In the genomic region with DNA sequence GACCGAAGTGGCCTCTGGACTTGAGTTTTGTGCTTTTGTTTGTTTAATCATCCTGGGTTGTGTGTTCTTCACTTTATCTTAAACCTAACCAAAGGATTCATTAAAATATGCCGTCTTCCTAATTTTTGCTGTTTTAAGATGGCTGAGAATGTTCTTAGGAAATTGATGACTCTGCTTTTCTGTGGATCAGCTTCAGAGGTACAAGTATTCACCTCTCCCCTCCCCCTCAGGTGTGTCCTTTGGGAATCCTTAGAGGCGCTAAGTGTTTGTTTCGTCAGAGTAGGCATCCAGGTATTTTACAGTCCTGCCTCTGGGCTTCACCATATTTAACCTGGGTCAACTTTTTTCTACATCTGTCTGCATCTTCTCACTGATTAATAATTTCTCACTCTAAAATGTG, we compare ENCODE assay signal across 8 cellular contexts. TPM values are rescaled to one million over a fixed set of nuclear protein-coding genes. Genes with fewer than 3 reads are reported as not detected.
DNase-seq lines count a peak whose midpoint lies in the region; ATAC-seq and TF ChIP-seq lines count a peak whose summit lies in the region.

No MANE protein-coding gene starts in this region.

- H3K36me3 Mint-ChIP-seq in activated naive CD4-positive, alpha-beta T cell treated with anti-CD3 and anti-CD28 coated beads, Interleukin-2, amount 50 U/mL, for 24 hours: peaks cover 1% of the 10 kb centered on the region
- no peaks in the 10 kb centered on the region for H3K36me3 Mint-ChIP-seq in activated naive CD8-positive, alpha-beta T cell

- H3K9me3 Mint-ChIP-seq in activated naive CD4-positive, alpha-beta T cell treated with anti-CD3 and anti-CD28 coated beads, Interleukin-2, amount 50 U/mL, for 24 hours: no peaks in the 10 kb centered on the region
- H3K9me3 Mint-ChIP-seq in activated naive CD8-positive, alpha-beta T cell (ENCODE audit: low read depth): no peaks in the 10 kb centered on the region

- no peaks in the 10 kb centered on the region for H3K9me3 ChIP-seq in upper lobe of left lung

- H3K27me3 ChIP-seq in upper lobe of left lung: no peaks in the 10 kb centered on the region

- H3K36me3 ChIP-seq in upper lobe of left lung: no peaks in the 10 kb centered on the region

- peak overlapping the region; percentile 93 for H3K4me3 Mint-ChIP-seq in activated naive CD4-positive, alpha-beta T cell treated with anti-CD3 and anti-CD28 coated beads, Interleukin-2, amount 50 U/mL, for 24 hours
- H3K4me3 Mint-ChIP-seq in activated naive CD8-positive, alpha-beta T cell: peak overlapping the region; percentile 92

- no peak for DNase-seq in activated naive CD4-positive, alpha-beta T cell (lab: John Stamatoyannopoulos, UW)
- peak; percentile 31 for DNase-seq in kidney tubule cell (ENCODE audit: low spot score)
- DNase-seq in upper lobe of left lung: no peak
- DNase-seq in stimulated activated CD4-positive, alpha-beta T cell treated with anti-CD3 and anti-CD28 coated beads, Interleukin-2, amount 100 ng/mL, for 48 hours: no peak
- DNase-seq in NCI-H187 treated with DMSO at 0.1 percent for 48 hours (lab: John Stamatoyannopoulos, UW): no peak

- TF ChIP-seq CTCF in upper lobe of left lung (IDR thresholded peaks at IDR 0.05): no peak

- peak overlapping the region in 3 of 4 donors; percentile 70 to 97 (median 88) for H3K4me3 ChIP-seq in upper lobe of left lung

- ATAC-seq in upper lobe of left lung (ENCODE audit: low FRiP score in 2 of 2) (no peak), HG02571 (IDR thresholded peaks at IDR 0.05; ENCODE audit: unreplicated experiment) (no peak)

- peak overlapping the region; percentile 95 to 97 (median 97) for H3K27ac ChIP-seq in upper lobe of left lung

- TF ChIP-seq EP300 in upper lobe of left lung (IDR thresholded peaks at IDR 0.05): no peak

- peaks cover 53% of the 10 kb centered on the region for H3K4me1 Mint-ChIP-seq in activated naive CD4-positive, alpha-beta T cell treated with anti-CD3 and anti-CD28 coated beads, Interleukin-2, amount 50 U/mL, for 24 hours
- H3K4me1 Mint-ChIP-seq in activated naive CD8-positive, alpha-beta T cell (ENCODE audit: low read depth): peaks cover 51% of the 10 kb centered on the region

- H3K27ac Mint-ChIP-seq in activated naive CD4-positive, alpha-beta T cell treated with anti-CD3 and anti-CD28 coated beads, Interleukin-2, amount 50 U/mL, for 24 hours: peak overlapping the region; percentile 89
- peak overlapping the region; percentile 51 for H3K27ac Mint-ChIP-seq in activated naive CD8-positive, alpha-beta T cell

- TF ChIP-seq POLR2A in upper lobe of left lung (IDR thresholded peaks at IDR 0.05): no peak

- 55 to 59% methylated on average over 4 of the region's 4 CpGs for WGBS in upper lobe of left lung, 2 donors

- H3K4me1 ChIP-seq in upper lobe of left lung: peaks cover 10 to 19% (median 14%) of the 10 kb centered on the region in 4 donors

- no peaks in the 10 kb centered on the region for H3K27me3 Mint-ChIP-seq in activated naive CD4-positive, alpha-beta T cell treated with anti-CD3 and anti-CD28 coated beads, Interleukin-2, amount 50 U/mL, for 24 hours
- no peaks in the 10 kb centered on the region for H3K27me3 Mint-ChIP-seq in activated naive CD8-positive, alpha-beta T cell

RNA-seq across cellular contexts. Expression of gene CCDC126, which starts 1.1 kb away (rescaled TPM):
- total RNA-seq in upper lobe of left lung: 10 to 100 TPM; 11.5 to 48.2 (median 14.7) TPM
